ENCODE assay signal across 8 cellular contexts in genomic region chr6:28542440-28543293, GRCh38.
A peak's percentile ranks its signal among the peaks of the same experiment; 100 is the strongest.
DNase-seq lines count a peak whose midpoint lies in the region; ATAC-seq and TF ChIP-seq lines count a peak whose summit lies in the region.

No MANE protein-coding gene starts in this region.

- DNase-seq in COLO829 (ENCODE audit: low spot score) (peak; percentile 79), SK-N-MC (ENCODE audit: low read depth, low spot score) (peak; percentile 77)
- DNase-seq in activated naive CD8-positive, alpha-beta T cell treated with anti-CD3 and anti-CD28 coated beads, Interleukin-2, amount 50 U/mL, for 16 hours (ENCODE audit: low read depth, low spot score): peak; percentile 16
- peak; percentile 33 to 74 (median 37) for DNase-seq in stimulated activated CD4-positive, alpha-beta T cell treated with anti-CD3 and anti-CD28 coated beads, Interleukin-12 subunit alpha, Interleukin-12 subunit beta, amount 100 ng/mL, for 48 hours (ENCODE audit: low read depth in 2 of 3, low spot score in 1 of 3)

- H3K36me3 ChIP-seq in Loucy (ENCODE audit: insufficient read depth, low read length) (no peaks in the 10 kb centered on the region), SK-N-MC (ENCODE audit: insufficient read depth, low read length) (no peaks in the 10 kb centered on the region), iPS-18a (ENCODE audit: control insufficient read depth, low read depth, low read length) (no peaks in the 10 kb centered on the region)

- H3K9ac ChIP-seq in Loucy (ENCODE audit: low read depth, low read length, poor library complexity, severe bottlenecking) (no peak overlapping the region), SK-N-MC (ENCODE audit: insufficient read length) (no peak overlapping the region), iPS-18a (ENCODE audit: low read length) (peak overlapping the region; percentile 51)

- no peak overlapping the region for H3K4me2 ChIP-seq in Loucy (ENCODE audit: low read depth, low read length, poor library complexity, severe bottlenecking)

- no peaks in the 10 kb centered on the region for H3K79me2 ChIP-seq in Loucy (ENCODE audit: insufficient read depth, low read length)

- H4K20me1 ChIP-seq in Loucy (ENCODE audit: insufficient read depth, low read length, poor library complexity, severe bottlenecking): no peaks in the 10 kb centered on the region

- no peaks in the 10 kb centered on the region; the same call in 1 of the 2 replicates for H3K9me3 ChIP-seq in Loucy (ENCODE audit: insufficient read depth, low read depth, low read length)
- no peaks in the 10 kb centered on the region for H3K9me3 ChIP-seq in SK-N-MC (ENCODE audit: low read depth, low read length)
- no peaks in the 10 kb centered on the region for H3K9me3 ChIP-seq in iPS-18a (ENCODE audit: control insufficient read depth, low read depth, low read length)

- no peaks in the 10 kb centered on the region for H3K9me2 ChIP-seq in Loucy (replicated peaks; ENCODE audit: low read depth, low read length)

- H2AFZ ChIP-seq in Loucy (ENCODE audit: low read length): no peak overlapping the region

- H3K4me1 ChIP-seq in Loucy (ENCODE audit: insufficient read depth, low read length, poor library complexity, severe bottlenecking): no peaks in the 10 kb centered on the region
- H3K4me1 ChIP-seq in iPS-18a (ENCODE audit: control insufficient read depth, low read depth, low read length): peaks cover 8% of the 10 kb centered on the region

- ATAC-seq in GM21576 (IDR thresholded peaks at IDR 0.05; ENCODE audit: unreplicated experiment) (peak; percentile 70), GM19328 (IDR thresholded peaks at IDR 0.05; ENCODE audit: unreplicated experiment) (no peak)

- no peaks in the 10 kb centered on the region for H3K27me3 ChIP-seq in Loucy (ENCODE audit: insufficient read depth, low read length, poor library complexity, severe bottlenecking)
- no peaks in the 10 kb centered on the region for H3K27me3 ChIP-seq in iPS-18a (ENCODE audit: control insufficient read depth, insufficient read depth, low read length)

- H3K27ac ChIP-seq in SK-N-MC (no peak overlapping the region), iPS-18a (ENCODE audit: low read length) (peak overlapping the region; percentile 8)

- H3K4me3 ChIP-seq in Loucy (ENCODE audit: low read length, poor library complexity, severe bottlenecking) (no peak overlapping the region), SK-N-MC (peak overlapping the region; percentile 63), iPS-18a (ENCODE audit: low read length) (peak overlapping the region; percentile 67)

- 0 out of 2 replicates have a peak, but pooled peaks have one; percentile 17 for TF ChIP-seq CTCF in Loucy (conservative IDR thresholded peaks at IDR 0.05; ENCODE audit: low read length)

- no peaks in the 10 kb centered on the region for H3F3A ChIP-seq in Loucy (ENCODE audit: low read depth)

Comparison
In these comparisons a context has a peak if more than half of its experiments do, and no peak if none do; other contexts are left out.
1. DNase-seq: peak in every context shown above with its lines; median percentile 79 in COLO829; 77 in SK-N-MC; 37 in stimulated activated CD4-positive, alpha-beta T cell treated with anti-CD3 and anti-CD28 coated beads, Interleukin-12 subunit alpha, Interleukin-12 subunit beta, amount 100 ng/mL, for 48 hours; 16 in activated naive CD8-positive, alpha-beta T cell treated with anti-CD3 and anti-CD28 coated beads, Interleukin-2, amount 50 U/mL, for 16 hours.